Comparison of ENCODE assay signal across 14 cellular contexts in the genomic region with DNA sequence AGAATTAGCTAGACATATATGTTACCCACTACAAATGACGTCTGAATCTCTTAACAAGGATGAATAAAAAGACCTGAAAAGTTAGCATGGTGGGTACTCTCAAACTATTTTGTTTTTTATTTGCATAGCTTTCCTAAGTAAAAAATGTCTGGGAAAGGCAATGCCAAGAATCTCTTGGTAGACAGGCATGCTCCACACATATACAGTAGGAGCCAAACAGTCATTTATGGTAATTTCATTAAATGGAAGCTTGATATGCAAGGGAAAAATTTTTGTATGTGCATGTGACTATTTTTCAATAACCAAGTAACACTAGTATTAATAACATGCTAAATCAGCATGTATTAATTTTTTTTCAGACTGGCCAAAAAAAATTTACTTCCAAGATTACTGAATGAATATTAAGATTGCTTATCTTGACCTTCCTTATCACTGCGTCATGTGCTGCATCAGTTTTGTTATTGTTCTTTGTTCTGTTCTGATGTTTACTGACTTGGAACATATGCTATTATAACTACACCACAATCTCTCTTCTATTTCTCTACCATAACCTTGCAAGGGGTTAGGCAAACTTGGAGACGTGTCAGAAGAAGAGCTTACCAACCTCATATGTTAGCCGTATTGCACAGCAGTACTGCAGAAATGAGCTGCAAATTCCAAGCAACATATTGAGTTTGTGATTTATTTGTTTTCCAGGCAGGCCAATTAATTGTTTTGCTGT.
DNase-seq lines count a peak whose midpoint lies in the region; ATAC-seq and TF ChIP-seq lines count a peak whose summit lies in the region.
"Had no signal": no experiment of that assay in that cellular context is flagged by ENCODE, and none has a peak within 500 bp of the region (broad histone marks: within the 10 kb centered on the region; RNA-seq: fewer than 3 reads in every experiment).

No MANE protein-coding gene starts in this region.

- H3K4me3 ChIP-seq in right cardiac atrium (ENCODE audit: low read length) = no peak overlapping the region
- no peak overlapping the region for H3K4me3 ChIP-seq in choroid plexus epithelial cell (ENCODE audit: low read depth, low read length)
- no peak overlapping the region for H3K4me3 ChIP-seq in fibroblast of the aortic adventitia (ENCODE audit: low read depth, low read length)
- H3K4me3 ChIP-seq: BLaER1 treated with 17β-estradiol and CSF1 and Interleukin-3, amounts not matched to agents 10 nM and 100 nM; GM12878; GM23338 had no signal

- H3K4me1 ChIP-seq in right cardiac atrium (ENCODE audit: control insufficient read depth, insufficient read depth, low read length) = peaks cover 10% of the 10 kb centered on the region
- H3K4me1 ChIP-seq: BLaER1 treated with 17β-estradiol and CSF1 and Interleukin-3, amounts not matched to agents 10 nM and 100 nM had no signal

- TF ChIP-seq CTCF in choroid plexus epithelial cell (conservative IDR thresholded peaks at IDR 0.05; ENCODE audit: low read depth, low read length) (no peak), fibroblast of the aortic adventitia (IDR thresholded peaks at IDR 0.05; ENCODE audit: insufficient read depth, low read length) (no peak)

- DNase-seq in right cardiac atrium = no peak
- no peak for DNase-seq in Right ventricle myocardium superior
- peak; percentile 72 for DNase-seq in choroid plexus epithelial cell (ENCODE audit: low read depth)
- DNase-seq in fibroblast of the aortic adventitia (ENCODE audit: low read depth) = peak; percentile 16
- DNase-seq in activated naive CD4-positive, alpha-beta T cell (lab: John Stamatoyannopoulos, UW) = no peak
- DNase-seq: 8988T; CD4-positive, CD25-positive, alpha-beta regulatory T cell; DMS 273 treated with DMSO at 0.1 percent for 48 hours; H7 had no signal

- intact Hi-C loops in right cardiac atrium (cut with DNase I) (no loop called here), Right ventricle myocardium superior (cut with DNase I) (no loop called here)

- H3K27ac ChIP-seq in right cardiac atrium (ENCODE audit: low read length) = no peak overlapping the region
- H3K27ac ChIP-seq: BLaER1 treated with 17β-estradiol and CSF1 and Interleukin-3, amounts not matched to agents 10 nM and 100 nM had no signal

- no peaks in the 10 kb centered on the region for H3K9me3 ChIP-seq in right cardiac atrium (ENCODE audit: control insufficient read depth, low read length)
- H3K9me3 ChIP-seq: BLaER1 treated with 17β-estradiol and CSF1 and Interleukin-3, amounts not matched to agents 10 nM and 100 nM had no signal

- peak; percentile 33 to 48 for ATAC-seq in right cardiac atrium
- no peak for ATAC-seq in Right ventricle myocardium superior (ENCODE audit: poor library complexity)
- no peak for ATAC-seq in GM21423 (IDR thresholded peaks at IDR 0.05; ENCODE audit: unreplicated experiment)
- no peak for ATAC-seq in HG03280 (IDR thresholded peaks at IDR 0.05; ENCODE audit: unreplicated experiment)
- ATAC-seq: GM12878, GM23338 had no signal

- WGBS in right cardiac atrium = 56% methylated on average over 4 of the region's 4 CpGs

- H3K27me3 ChIP-seq in right cardiac atrium (ENCODE audit: control insufficient read depth, insufficient read depth) = no peaks in the 10 kb centered on the region
- H3K27me3 ChIP-seq: BLaER1 treated with 17β-estradiol and CSF1 and Interleukin-3, amounts not matched to agents 10 nM and 100 nM had no signal

Comparison
In these comparisons a context has a peak if more than half of its experiments do, and no peak if none do; other contexts are left out.
1. ATAC-seq: peak in right cardiac atrium (2 of 2); none in Right ventricle myocardium superior (single experiment), GM21423 (single experiment) and HG03280 (single experiment).
2. DNase-seq: peak in choroid plexus epithelial cell (single experiment) and fibroblast of the aortic adventitia (single experiment); none in right cardiac atrium (0 of 3), Right ventricle myocardium superior (single experiment) and activated naive CD4-positive, alpha-beta T cell (0 of 4).